In genomic region chr5:126988021-126988569, GRCh38 we compare ENCODE assay signal across 9 cellular contexts. TPM values are rescaled to one million over a fixed set of nuclear protein-coding genes. Genes with fewer than 3 reads are reported as not detected.
DNase-seq lines count a peak whose midpoint lies in the region; ATAC-seq and TF ChIP-seq lines count a peak whose summit lies in the region.
"Had no signal": no experiment of that assay in that cellular context is flagged by ENCODE, and none has a peak within 500 bp of the region (broad histone marks: within the 10 kb centered on the region; RNA-seq: fewer than 3 reads in every experiment).

No MANE protein-coding gene starts in this region.

- TF ChIP-seq CTCF in H9 (conservative IDR thresholded peaks at IDR 0.05) (no peak), ovary (IDR thresholded peaks at IDR 0.05) (no peak)

- peaks cover 1% of the 10 kb centered on the region; the same call in 1 of the 2 replicates for H3K79me2 ChIP-seq in H9 (ENCODE audit: insufficient read depth, low read length)

- H3K27me3 ChIP-seq in H9 (ENCODE audit: insufficient read depth, low read length) (no peaks in the 10 kb centered on the region), ovary (no peaks in the 10 kb centered on the region)

- H3K79me1 ChIP-seq in H9 (ENCODE audit: insufficient read depth, low read depth, low read length, poor library complexity, severe bottlenecking): no peaks in the 10 kb centered on the region

- H3K4ac ChIP-seq in H9 (ENCODE audit: low read depth, low read length): no peak overlapping the region

- peak overlapping the region; percentile 50 to 71 (median 68); a peak in 6 of 7 replicates for H3K27ac Mint-ChIP-seq in H9
- H3K27ac Mint-ChIP-seq in immature natural killer cell: peak overlapping the region in 4 of 6 donors; percentile 56 to 86 (median 70)

- H3K23me2 ChIP-seq in H9 (ENCODE audit: insufficient read length, low read depth, low read length, poor library complexity, severe bottlenecking): no peaks in the 10 kb centered on the region

- H2BK12ac ChIP-seq in H9 (ENCODE audit: insufficient read length, low read depth, low read length): no peak overlapping the region

- no peaks in the 10 kb centered on the region for H3K36me3 ChIP-seq in ovary

- intact Hi-C loops in ovary (cut with DNase I): no loop called here

- no peak overlapping the region for H3K14ac ChIP-seq in H9 (ENCODE audit: insufficient read depth, low read length)

- no peak overlapping the region for H3K56ac ChIP-seq in H9 (ENCODE audit: insufficient read length, low read depth, low read length)

- H3K4me1 ChIP-seq in H9 (ENCODE audit: insufficient read depth, low read length) (peaks cover 2% of the 10 kb centered on the region; the same call in 1 of the 2 replicates), ovary (ENCODE audit: insufficient read depth) (peaks cover 2% of the 10 kb centered on the region)

- no peaks in the 10 kb centered on the region for H4K20me1 ChIP-seq in H9 (ENCODE audit: control insufficient read depth, insufficient read depth, insufficient read length)

- H2AK5ac ChIP-seq in H9 (ENCODE audit: insufficient read length, low read length): no peak overlapping the region

- WGBS in H9 (ENCODE audit: extremely low coverage, insufficient read length, low lambda C conversion rate): no CpG with 5 or more reads among the region's 3 CpGs
- WGBS in ovary, 3 donors: 81 to 83% (median 82%) methylated on average over 3 of the region's 3 CpGs

- TF ChIP-seq POLR2A in ovary (IDR thresholded peaks at IDR 0.05): no peak

- no peak overlapping the region for H3K4me3 ChIP-seq in ovary

- ATAC-seq in GM18517 (IDR thresholded peaks at IDR 0.05; ENCODE audit: unreplicated experiment): peak; percentile 98

- no peak overlapping the region for H3K23ac ChIP-seq in H9 (ENCODE audit: insufficient read length, low read depth, low read length)

- H2BK15ac ChIP-seq in H9 (ENCODE audit: low read depth, low read length): no peak overlapping the region

- H3K4me3 Mint-ChIP-seq in H9: no peak overlapping the region
- peak overlapping the region in 2 of 5 donors; percentile 9 to 34 for H3K4me3 Mint-ChIP-seq in immature natural killer cell

- H3K9me3 ChIP-seq in H9 (ENCODE audit: control insufficient read depth, low read depth, low read length) (no peaks in the 10 kb centered on the region), ovary (no peaks in the 10 kb centered on the region)

- H4K5ac ChIP-seq in H9 (ENCODE audit: insufficient read length, low read depth, low read length): no peak overlapping the region

- no peak overlapping the region for H3K27ac ChIP-seq in H9 (ENCODE audit: insufficient read length, low read depth, low read length)
- H3K27ac ChIP-seq in ovary: no peak overlapping the region

- H3K27me3 Mint-ChIP-seq in H9 (ENCODE audit: low read depth) (no peaks in the 10 kb centered on the region), immature natural killer cell (ENCODE audit: low read depth in 3 of 3) (peaks cover 0 to 5% (median 2%) of the 10 kb centered on the region in 3 donors)

- H3K4me1 Mint-ChIP-seq in H9 (peaks cover 19 to 20% of the 10 kb centered on the region in 2 experiments), immature natural killer cell (peaks cover 12 to 18% of the 10 kb centered on the region in 2 donors)

- no peak for TF ChIP-seq EP300 in ovary (IDR thresholded peaks at IDR 0.05)

- H4K91ac ChIP-seq in H9 (ENCODE audit: insufficient read length, low read depth, low read length): no peak overlapping the region

- H2BK20ac ChIP-seq in H9 (ENCODE audit: low read depth, low read length, poor library complexity, severe bottlenecking): no peak overlapping the region

- no peak overlapping the region for H2BK5ac ChIP-seq in H9 (ENCODE audit: insufficient read length, low read length)

- no peak overlapping the region for H3K18ac ChIP-seq in H9 (ENCODE audit: insufficient read length, low read depth, low read length)

- H3K4me2 ChIP-seq in H9 (ENCODE audit: insufficient read depth, insufficient read length, low read length): no peak overlapping the region

- DNase-seq in H9: no peak
- peak; percentile 87 for DNase-seq in NAMALWA (ENCODE audit: low spot score)
- peak in 1 of 3 donors; percentile 22 for DNase-seq in immature natural killer cell
- DNase-seq in epidermal melanocyte (ENCODE audit: insufficient read length, low spot score): no peak
- DNase-seq in ovary: no peak
- no peak for DNase-seq in mucosa of gallbladder (ENCODE audit: low spot score)
- DNase-seq in midbrain (lab: John Stamatoyannopoulos, UW): no peak
- DNase-seq: T1000 had no signal

- no peak overlapping the region for H4K8ac ChIP-seq in H9 (replicated peaks; ENCODE audit: insufficient read length, low read depth, low read length)

- H3K9me3 Mint-ChIP-seq in H9 (peaks cover 0 to 7% of the 10 kb centered on the region in 2 experiments; a peak in 4 of 5 replicates), immature natural killer cell (no peaks in the 10 kb centered on the region)

- H2AFZ ChIP-seq in H9 (ENCODE audit: low read length): no peak overlapping the region

- no peak overlapping the region for H2BK120ac ChIP-seq in H9 (ENCODE audit: low read depth, low read length, poor library complexity, severe bottlenecking)

- no peak overlapping the region for H3T11ph ChIP-seq in H9 (ENCODE audit: low read length)

- no peak overlapping the region for H3K9ac ChIP-seq in H9 (ENCODE audit: extremely low read depth, insufficient read length, low read length)

- H3K36me3 Mint-ChIP-seq in H9 (ENCODE audit: insufficient read depth in 1 of 3, low read depth in 3 of 3) (peaks cover 4 to 14% (median 7%) of the 10 kb centered on the region in 3 experiments; a peak in 3 of 7 replicates), immature natural killer cell (peaks cover 0 to 3% (median 2%) of the 10 kb centered on the region in 3 donors)

RNA-seq across cellular contexts. Expression of gene MARCHF3, which starts 42.3 kb away (rescaled TPM):
- total RNA-seq in H9 (2021): 17.7 and 23.1 TPM in 2 replicates
- polyA plus RNA-seq in immature natural killer cell: 1 to 10 TPM; 2.6 to 4.6 (median 3.4) TPM
- total RNA-seq in ovary: 10 to 100 TPM in 2 of 7 donors, 1 to 10 TPM in 5; 2.1 to 13.8 (median 4.5) TPM
- polyA plus RNA-seq in ovary: 1 to 10 TPM; 4.4 to 7.8 TPM
- 48.2 TPM for total RNA-seq in mucosa of gallbladder
